ENCODE assay signal across 24 cellular contexts in the genomic region with DNA sequence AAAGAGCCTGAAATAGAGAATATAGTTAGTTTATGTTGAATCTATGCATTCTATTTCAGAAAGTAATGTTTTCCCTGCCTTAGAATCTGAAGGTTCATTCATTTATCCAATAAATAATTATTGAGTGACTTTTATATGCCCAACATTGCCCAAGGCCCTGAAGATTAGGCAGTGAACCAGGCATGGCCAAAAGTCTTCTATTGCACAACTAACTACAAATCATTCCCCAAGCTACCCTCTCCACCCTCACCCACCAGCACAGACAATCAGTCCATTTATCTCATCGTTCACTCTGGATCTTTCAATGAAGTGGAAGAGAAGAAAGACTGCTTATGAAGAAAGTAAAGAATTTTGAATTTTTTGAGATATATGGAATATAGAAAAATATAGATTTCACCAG.
A peak's percentile ranks its signal among the peaks of the same experiment; 100 is the strongest.
DNase-seq lines count a peak whose midpoint lies in the region; ATAC-seq, FAIRE-seq and TF ChIP-seq lines count a peak whose summit lies in the region.
"Had no signal": no experiment of that assay in that cellular context is flagged by ENCODE, and none has a peak within 500 bp of the region (broad histone marks: within the 10 kb centered on the region; RNA-seq: fewer than 3 reads in every experiment).

No MANE protein-coding gene starts in this region.

- CTCF ChIA-PET in HepG2 (lab: Yijun Ruan, JAX; ENCODE audit: low intra/inter-chr PET ratio, low total read pairs): no interaction called here

- peak in 3 of 4 donors; percentile 73 to 74 (median 74) for ATAC-seq in right lobe of liver
- no peak for ATAC-seq in HepG2
- no peak for ATAC-seq in psoas muscle
- ATAC-seq: GM12878, GM23338, K562 had no signal

- H3K79me2 ChIP-seq in HepG2 (ENCODE audit: insufficient read depth, low read length) (no peaks in the 10 kb centered on the region), parathyroid adenoma (no peaks in the 10 kb centered on the region)

- H3K27me3 ChIP-seq in right lobe of liver: no peaks in the 10 kb centered on the region
- H3K27me3 ChIP-seq in HepG2 (ENCODE audit: control insufficient read depth in 1 of 2, insufficient read depth in 2 of 2, low read length in 2 of 2): no peaks in the 10 kb centered on the region
- no peaks in the 10 kb centered on the region for H3K27me3 ChIP-seq in adipocyte (replicated peaks; ENCODE audit: control insufficient read depth, insufficient read depth, low read length)
- H3K27me3 ChIP-seq in parathyroid adenoma (ENCODE audit: control insufficient read depth, insufficient read depth, low read length): no peaks in the 10 kb centered on the region
- H3K27me3 ChIP-seq in psoas muscle (ENCODE audit: insufficient read depth in 3 of 3, low read length in 2 of 3): no peaks in the 10 kb centered on the region
- H3K27me3 ChIP-seq: BE2C, SJSA1 had no signal

- no peak for TF ChIP-seq EP300 in HepG2 (IDR thresholded peaks at IDR 0.05; ENCODE audit: low read depth in 2 of 2, low read length in 2 of 2)
- TF ChIP-seq EP300 in HepG2 (CRISPR knock-in tag; IDR thresholded peaks at IDR 0.05; ENCODE audit: borderline replicate concordance): no peak

- H3K36me3 ChIP-seq in right lobe of liver: no peaks in the 10 kb centered on the region
- no peaks in the 10 kb centered on the region for H3K36me3 ChIP-seq in HepG2 (replicated peaks in 1 of 2; ENCODE audit: control insufficient read depth in 1 of 2, insufficient read depth in 2 of 2, low read length in 2 of 2)
- no peaks in the 10 kb centered on the region for H3K36me3 ChIP-seq in adipocyte (ENCODE audit: control insufficient read depth, insufficient read depth, low read length, severe bottlenecking)
- H3K36me3 ChIP-seq in parathyroid adenoma (ENCODE audit: control insufficient read depth, insufficient read depth, low read length): no peaks in the 10 kb centered on the region
- H3K36me3 ChIP-seq in psoas muscle (ENCODE audit: insufficient read depth in 1 of 2, low read depth in 1 of 2): no peaks in the 10 kb centered on the region
- H3K36me3 ChIP-seq: BE2C, SJSA1 had no signal

- H3K4me1 ChIP-seq in right lobe of liver (peaks cover 0 to 18% (median 0%) of the 10 kb centered on the region in 4 donors), HepG2 (ENCODE audit: insufficient read depth, low read length) (no peaks in the 10 kb centered on the region), adipocyte (ENCODE audit: control insufficient read depth, insufficient read depth, low read length) (peaks cover 49% of the 10 kb centered on the region), parathyroid adenoma (peaks cover 18% of the 10 kb centered on the region), psoas muscle (peaks cover 6% of the 10 kb centered on the region)

- POLR2A ChIA-PET in HepG2 (lab: Yijun Ruan, JAX): no interaction called here

- intact Hi-C loops in right lobe of liver (cut with DNase I): no loop called here
- intact Hi-C loops in HepG2 (cut with micrococcal nuclease; ENCODE audit: unreplicated experiment): no loop called here
- intact Hi-C loops in psoas muscle (cut with DNase I): no loop called here

- TF ChIP-seq RAD21 in HepG2 (CRISPR knock-in tag; IDR thresholded peaks at IDR 0.05): no peak

- H2AFZ ChIP-seq in HepG2 (ENCODE audit: low read length): no peak overlapping the region
- peak overlapping the region; percentile 8 for H2AFZ ChIP-seq in parathyroid adenoma
- H2AFZ ChIP-seq: GM23338 had no signal

- WGBS in right lobe of liver (ENCODE audit: insufficient coverage, low coverage, low lambda C conversion rate, missing lambda C conversion rate): 21% methylated on average over 1 of the region's 1 CpG
- 0% methylated on average over 1 of the region's 1 CpG for WGBS in HepG2 (ENCODE audit: low lambda C conversion rate)
- 64 to 93% (median 75%) methylated on average over 1 of the region's 1 CpG for WGBS in psoas muscle, 3 donors

- H3K27ac ChIP-seq in right lobe of liver (no peak overlapping the region), HepG2 (ENCODE audit: extremely low read length, insufficient read depth, low read length) (no peak overlapping the region), parathyroid adenoma (no peak overlapping the region), psoas muscle (no peak overlapping the region)
- H3K27ac ChIP-seq: SJSA1 had no signal

- H3K4me2 ChIP-seq in HepG2 (ENCODE audit: low read depth, low read length) (no peak overlapping the region), parathyroid adenoma (ENCODE audit: low read length) (no peak overlapping the region)
- H3K4me2 ChIP-seq: GM23338 had no signal

- no peaks in the 10 kb centered on the region for H4K20me1 ChIP-seq in HepG2 (ENCODE audit: insufficient read depth, low read length)

- no peak for FAIRE-seq in HepG2 (lab: Jason Lieb, UNC)
- FAIRE-seq: GM12878, GM18507, K562 had no signal

- no TSS peak for BruUV-seq in HepG2 (replicated peaks; lab: Mats Ljungman, UMichigan)

- TF ChIP-seq CTCF in right lobe of liver (IDR thresholded peaks at IDR 0.05) (no peak), HepG2 (CRISPR knock-in tag; IDR thresholded peaks at IDR 0.05) (no peak), parathyroid adenoma (IDR thresholded peaks at IDR 0.05) (no peak), psoas muscle (IDR thresholded peaks at IDR 0.05) (no peak)

- TF ChIP-seq POLR2A in right lobe of liver (IDR thresholded peaks at IDR 0.05): no peak
- no peak for TF ChIP-seq POLR2A in HepG2 (IDR thresholded peaks at IDR 0.05; ENCODE audit: insufficient read depth in 1 of 2, low read depth in 2 of 2, low read length in 2 of 2)

- no peak overlapping the region for H3K4me3 ChIP-seq in right lobe of liver
- H3K4me3 ChIP-seq in HepG2 (replicated peaks in 1 of 3; ENCODE audit: insufficient read depth in 1 of 3, low read depth in 2 of 3, low read length in 3 of 3): no peak overlapping the region
- peak overlapping the region; percentile 26 for H3K4me3 ChIP-seq in adipocyte (ENCODE audit: low read length)
- H3K4me3 ChIP-seq in parathyroid adenoma (ENCODE audit: low read depth, low read length): no peak overlapping the region
- H3K4me3 ChIP-seq in psoas muscle: no peak overlapping the region
- H3K4me3 ChIP-seq: GM12878, GM23338, K562, SJSA1 had no signal

- in situ Hi-C loops in HepG2 (cut with HindIII; ENCODE audit: extremely low pct_ligation_motif_present, low pct_unique_long_range_greater_than_20kb): no loop called here

- H3K9ac ChIP-seq in HepG2 (ENCODE audit: insufficient read depth, low read depth, low read length) (no peak overlapping the region), adipocyte (ENCODE audit: low read length) (peak overlapping the region; percentile 39), parathyroid adenoma (no peak overlapping the region)

- H3K9me3 ChIP-seq in right lobe of liver (no peaks in the 10 kb centered on the region), HepG2 (ENCODE audit: low read length) (no peaks in the 10 kb centered on the region), adipocyte (ENCODE audit: control insufficient read depth, low read length) (peaks cover 4% of the 10 kb centered on the region), parathyroid adenoma (ENCODE audit: control insufficient read depth, low read length) (no peaks in the 10 kb centered on the region), psoas muscle (no peaks in the 10 kb centered on the region)
- H3K9me3 ChIP-seq: BE2C, SJSA1 had no signal

- DNase-seq in right lobe of liver (no peak), HepG2 (ENCODE audit: low spot score) (no peak), adipocyte (ENCODE audit: low read depth) (peak; percentile 35), OCI-M2 (lab: John Stamatoyannopoulos, UW; ENCODE audit: unreplicated experiment) (no peak), inferior parietal cortex (ENCODE audit: extremely low spot score) (no peak), NCI-H1694 treated with DMSO at 0.1 percent for 48 hours (lab: John Stamatoyannopoulos, UW) (no peak), psoas muscle (no peak)
- DNase-seq: 8988T; BE2C; Caco-2; CD4-positive, CD25-positive, alpha-beta regulatory T cell; DMS153; NCI-H1105 treated with DMSO at 0.1 percent for 48 hours; NCI-H1694; NCI-H2227 treated with DMSO at 0.1 percent for 48 hours; NCI-H510A treated with DMSO at 0.1 percent for 48 hours; NCI-H82; OCI-M1 had no signal

TF ChIP-seq in HepG2, 621 proteins besides CTCF, POLR2A, EP300 and RAD21:
- no peak for TF ChIP-seq ZNF431 (CRISPR knock-in tag; IDR thresholded peaks at IDR 0.05; ENCODE audit: borderline replicate concordance, low read depth)
- no peak for TF ChIP-seq KLF15 (CRISPR knock-in tag; IDR thresholded peaks at IDR 0.05; ENCODE audit: borderline replicate concordance)
- TF ChIP-seq GTF2F1 (IDR thresholded peaks at IDR 0.05; ENCODE audit: low read length): no peak
- TF ChIP-seq NR2F6 (IDR thresholded peaks at IDR 0.05): no peak
- no peak for TF ChIP-seq NR2F6 (CRISPR knock-in tag; IDR thresholded peaks at IDR 0.05)
- TF ChIP-seq, protein P1, sequence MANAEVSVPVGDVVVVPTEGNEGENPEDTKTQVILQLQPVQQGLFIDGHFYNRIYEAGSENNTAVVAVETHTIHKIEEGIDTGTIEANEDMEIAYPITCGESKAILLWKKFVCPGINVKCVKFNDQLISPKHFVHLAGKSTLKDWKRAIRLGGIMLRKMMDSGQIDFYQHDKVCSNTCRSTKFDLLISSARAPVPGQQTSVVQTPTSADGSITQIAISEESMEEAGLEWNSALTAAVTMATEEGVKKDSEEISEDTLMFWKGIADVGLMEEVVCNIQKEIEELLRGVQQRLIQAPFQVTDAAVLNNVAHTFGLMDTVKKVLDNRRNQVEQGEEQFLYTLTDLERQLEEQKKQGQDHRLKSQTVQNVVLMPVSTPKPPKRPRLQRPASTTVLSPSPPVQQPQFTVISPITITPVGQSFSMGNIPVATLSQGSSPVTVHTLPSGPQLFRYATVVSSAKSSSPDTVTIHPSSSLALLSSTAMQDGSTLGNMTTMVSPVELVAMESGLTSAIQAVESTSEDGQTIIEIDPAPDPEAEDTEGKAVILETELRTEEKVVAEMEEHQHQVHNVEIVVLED (CRISPR knock-in tag; IDR thresholded peaks at IDR 0.05; ENCODE audit: borderline replicate concordance): no peak
- TF ChIP-seq, protein P2, sequence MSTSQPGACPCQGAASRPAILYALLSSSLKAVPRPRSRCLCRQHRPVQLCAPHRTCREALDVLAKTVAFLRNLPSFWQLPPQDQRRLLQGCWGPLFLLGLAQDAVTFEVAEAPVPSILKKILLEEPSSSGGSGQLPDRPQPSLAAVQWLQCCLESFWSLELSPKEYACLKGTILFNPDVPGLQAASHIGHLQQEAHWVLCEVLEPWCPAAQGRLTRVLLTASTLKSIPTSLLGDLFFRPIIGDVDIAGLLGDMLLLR (CRISPR knock-in tag; IDR thresholded peaks at IDR 0.05): no peak
- TF ChIP-seq ZNF350 (CRISPR knock-in tag; IDR thresholded peaks at IDR 0.05; ENCODE audit: borderline replicate concordance, low read depth): no peak
- no peak for TF ChIP-seq SMAD9 (CRISPR knock-in tag; IDR thresholded peaks at IDR 0.05)
- no peak for TF ChIP-seq SRSF1 (optimal IDR thresholded peaks at IDR 0.05; ENCODE audit: low read depth, low read length)

Comparison
In these comparisons a context has a peak if more than half of its experiments do, and no peak if none do; other contexts are left out.
1. ATAC-seq: peak in right lobe of liver (3 of 4); none in HepG2 (single experiment) and psoas muscle (0 of 4).